27 cellular contexts compared by ENCODE assay signal in the genomic region with DNA sequence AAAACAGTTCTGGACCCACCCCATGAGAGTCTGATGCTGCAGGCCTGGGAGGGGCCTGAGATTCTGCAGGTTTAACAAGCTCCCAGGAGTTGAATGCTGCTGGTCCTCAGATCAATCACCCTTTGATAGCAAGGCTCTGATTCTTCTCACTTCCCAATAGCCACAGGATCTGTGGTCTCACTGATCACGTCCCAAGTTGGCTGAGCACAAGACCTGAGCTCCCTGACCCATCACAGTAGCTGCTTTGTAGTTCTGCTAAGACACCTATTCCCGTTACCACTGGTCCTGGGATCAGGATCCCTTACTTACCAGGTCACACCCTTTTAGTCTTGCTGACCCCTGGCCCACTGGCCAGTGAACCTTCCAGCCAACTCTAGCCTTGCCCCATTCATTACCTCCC.
"Had no signal": no experiment of that assay in that cellular context is flagged by ENCODE, and none has a peak within 500 bp of the region (broad histone marks: within the 10 kb centered on the region; RNA-seq: fewer than 3 reads in every experiment).

No MANE protein-coding gene starts in this region.

- H3K27me3 ChIP-seq: body of pancreas, cardiac muscle cell, foreskin keratinocyte, right atrium auricular region, testis, uterus had no signal

- DNase-seq: activated CD4-positive, alpha-beta T cell treated with anti-CD3 and anti-CD28 coated beads for 36 hours; activated CD4-positive, alpha-beta T cell treated with anti-CD3 and anti-CD28 coated beads, Interleukin-2, amount 50 U/mL, for 4 hours; activated CD4-positive, CD25-positive, alpha-beta regulatory T cell; activated naive CD4-positive, alpha-beta T cell; activated T-cell treated with anti-CD3 and anti-CD28 coated beads for 4 hours; activated T-cell treated with anti-CD3 and anti-CD28 coated beads, Interleukin-2, amount 50 U/mL, for 72 hours; aorta; body of pancreas; cortex of kidney; foreskin keratinocyte; islet precursor cell; left cardiac atrium; left ventricle myocardium superior; occipital lobe; stimulated activated CD4-positive, alpha-beta T cell treated with anti-CD3 and anti-CD28 coated beads, Interleukin-15, amount 100 ng/mL, for 24 hours; stimulated activated CD4-positive, alpha-beta T cell treated with anti-CD3 and anti-CD28 coated beads, Interleukin-2, amount 100 ng/mL, for 24 hours; stimulated activated naive CD4-positive, alpha-beta T cell; T-helper 1 cell; testis; trophoblast cell; uterus had no signal

- H3K36me3 ChIP-seq: cardiac muscle cell, right atrium auricular region, uterus had no signal

- H3K4me3 ChIP-seq: body of pancreas, cardiac muscle cell, right atrium auricular region, testis, uterus had no signal

- H3K4me1 Mint-ChIP-seq: activated CD4-positive, alpha-beta T cell treated with anti-CD3 and anti-CD28 coated beads for 36 hours had no signal

- H3K9ac ChIP-seq: parathyroid adenoma had no signal

- ATAC-seq: activated CD4-positive, alpha-beta T cell treated with anti-CD3 and anti-CD28 coated beads for 36 hours; activated T-cell treated with anti-CD3 and anti-CD28 coated beads, Interleukin-2, amount 50 U/mL, for 72 hours; body of pancreas; esophagus mucosa; foreskin keratinocyte; left cardiac atrium; left ventricle myocardium superior had no signal

- H3K4me3 Mint-ChIP-seq: activated CD4-positive, alpha-beta T cell treated with anti-CD3 and anti-CD28 coated beads for 36 hours; activated naive CD8-positive, alpha-beta T cell; activated T-cell treated with anti-CD3 and anti-CD28 coated beads, Interleukin-2, amount 50 U/mL, for 72 hours; T-helper 2 cell treated with Interferon-gamma antibody and Interleukin-4, amounts not matched to agents 5 μg/mL and 100 μg/mL, for 36 hours had no signal

- H3K9me3 Mint-ChIP-seq: activated T-cell treated with anti-CD3 and anti-CD28 coated beads, Interleukin-2, amount 50 U/mL, for 72 hours; T-helper 2 cell treated with Interferon-gamma antibody and Interleukin-4, amounts not matched to agents 5 μg/mL and 100 μg/mL, for 36 hours had no signal

- H3K27ac Mint-ChIP-seq: activated CD4-positive, alpha-beta T cell treated with anti-CD3 and anti-CD28 coated beads for 36 hours; activated naive CD8-positive, alpha-beta T cell; activated T-cell treated with anti-CD3 and anti-CD28 coated beads, Interleukin-2, amount 50 U/mL, for 72 hours; T-helper 2 cell treated with Interferon-gamma antibody and Interleukin-4, amounts not matched to agents 5 μg/mL and 100 μg/mL, for 36 hours had no signal

- H3K36me3 Mint-ChIP-seq: activated naive CD8-positive, alpha-beta T cell had no signal

- H3K4me1 ChIP-seq: body of pancreas, foreskin keratinocyte, parathyroid adenoma had no signal

- H3K27ac ChIP-seq: body of pancreas, cardiac muscle cell, foreskin keratinocyte, parathyroid adenoma, right atrium auricular region, testis, uterus had no signal

- H3K9me3 ChIP-seq: body of pancreas, right atrium auricular region, testis, uterus had no signal
